20 cellular contexts compared by ENCODE assay signal in genomic region chr4:55373461-55373860, GRCh38.
"Had no signal": no experiment of that assay in that cellular context is flagged by ENCODE, and none has a peak within 500 bp of the region (broad histone marks: within the 10 kb centered on the region; RNA-seq: fewer than 3 reads in every experiment).

No MANE protein-coding gene starts in this region.

- DNase-seq: IMR-90; Kasumi-1; MM.1S; NCI-H1092 treated with DMSO at 0.1 percent for 48 hours; NCI-H1436; NCI-H2029; NCI-H2081 treated with DMSO at 0.1 percent for 48 hours; NCI-H2171; NCI-H226; NCI-H446 treated with DMSO at 0.1 percent for 48 hours; NCI-H82; NK-92 treated with Interleukin-12 subunit alpha and Interleukin-12 subunit beta, amount 100 ng/mL, for 24 hours; PC-3; SHP77 treated with DMSO at 0.1 percent for 48 hours; SJCRH30 had no signal

- H3K27me3 ChIP-seq: SJCRH30 had no signal

- H3K27ac ChIP-seq: KMS-11, SJCRH30 had no signal

- ATAC-seq: HepG2, Panc1, PC-3, Right ventricle myocardium inferior, SK-N-SH treated with all-trans-retinoic acid at 6 μM for 48 hours had no signal
